ENCODE assay signal across 17 cellular contexts in genomic region chr12:55036326-55036725, GRCh38. TPM values are rescaled to one million over a fixed set of nuclear protein-coding genes. Genes with fewer than 3 reads are reported as not detected.
A peak's percentile ranks its signal among the peaks of the same experiment; 100 is the strongest.
DNase-seq lines count a peak whose midpoint lies in the region; ATAC-seq and TF ChIP-seq lines count a peak whose summit lies in the region.
"Had no signal": no experiment of that assay in that cellular context is flagged by ENCODE, and none has a peak within 500 bp of the region (broad histone marks: within the 10 kb centered on the region; RNA-seq: fewer than 3 reads in every experiment).

No MANE protein-coding gene starts in this region.

- no peaks in the 10 kb centered on the region for H3K27me3 Mint-ChIP-seq in activated T-cell treated with anti-CD3 and anti-CD28 coated beads, Interleukin-2, amount 50 U/mL, for 24 hours
- H3K27me3 Mint-ChIP-seq in activated CD8-positive, alpha-beta T cell treated with anti-CD3 and anti-CD28 coated beads for 36 hours, result no peaks in the 10 kb centered on the region
- peaks cover 10 to 13% of the 10 kb centered on the region in 2 donors for H3K27me3 Mint-ChIP-seq in natural killer cell treated with Interleukin-12 subunit alpha and Interleukin-12 subunit beta and Interleukin-15 and Interleukin-18, amount 100 ng/mL, for 72 hours

- CTCF ChIA-PET in activated CD8-positive, alpha-beta T cell treated with anti-CD3 and anti-CD28 coated beads for 36 hours (lab: Charles Lee), result interaction anchor here (1.1 to 2.1 kb wide), 3 partner anchors 32 to 42 kb away, joined by 4 to 9 read pairs (median 6); no protein-coding TSS in a partner anchor

- H3K4me3 Mint-ChIP-seq in activated T-cell treated with anti-CD3 and anti-CD28 coated beads, Interleukin-2, amount 50 U/mL, for 24 hours, result peak overlapping the region; percentile 15
- peak overlapping the region; percentile 16 for H3K4me3 Mint-ChIP-seq in activated CD8-positive, alpha-beta T cell treated with anti-CD3 and anti-CD28 coated beads for 36 hours
- H3K4me3 Mint-ChIP-seq in natural killer cell treated with Interleukin-12 subunit alpha and Interleukin-12 subunit beta and Interleukin-15 and Interleukin-18, amount 100 ng/mL, for 72 hours, result peak overlapping the region; percentile 55

- ATAC-seq in activated CD8-positive, alpha-beta T cell treated with anti-CD3 and anti-CD28 coated beads for 36 hours, result no peak
- no peak for ATAC-seq in natural killer cell treated with Interleukin-12 subunit alpha and Interleukin-12 subunit beta and Interleukin-15 and Interleukin-18, amount 100 ng/mL, for 72 hours
- ATAC-seq in HG03175 (IDR thresholded peaks at IDR 0.05; ENCODE audit: unreplicated experiment) (no peak), Right ventricle myocardium superior (ENCODE audit: poor library complexity) (no peak)
- ATAC-seq: gastrocnemius medialis, Panc1 had no signal

- POLR2A ChIA-PET in activated CD8-positive, alpha-beta T cell treated with anti-CD3 and anti-CD28 coated beads for 36 hours (lab: Charles Lee), result no interaction called here

- no peak for DNase-seq in activated T-cell treated with anti-CD3 and anti-CD28 coated beads, Interleukin-2, amount 50 U/mL, for 24 hours
- DNase-seq in activated T-cell treated with anti-CD3 and anti-CD28 coated beads, Interleukin-2, amount 50 U/mL, for 1 hour, result no peak
- peak; percentile 26 for DNase-seq in NAMALWA (ENCODE audit: low spot score)
- no peak for DNase-seq in activated CD8-positive, alpha-beta T cell treated with anti-CD3 and anti-CD28 coated beads for 36 hours
- DNase-seq in natural killer cell treated with Interleukin-12 subunit alpha and Interleukin-12 subunit beta and Interleukin-15 and Interleukin-18, amount 100 ng/mL, for 72 hours (ENCODE audit: low spot score), result no peak
- DNase-seq in kidney tubule cell (ENCODE audit: low spot score), result no peak
- DNase-seq in Right ventricle myocardium superior, result no peak
- DNase-seq: activated CD4-positive, alpha-beta T cell treated with anti-CD3 and anti-CD28 coated beads for 1 hour; cortex of kidney; DMS153; gastrocnemius medialis; NCI-H187 treated with DMSO at 0.1 percent for 48 hours; NCI-H446 treated with DMSO at 0.1 percent for 48 hours had no signal

- no peak for TF ChIP-seq CTCF in activated CD8-positive, alpha-beta T cell treated with anti-CD3 and anti-CD28 coated beads for 36 hours (IDR thresholded peaks at IDR 0.05)

- peak overlapping the region; percentile 70 for H3K27ac Mint-ChIP-seq in activated T-cell treated with anti-CD3 and anti-CD28 coated beads, Interleukin-2, amount 50 U/mL, for 24 hours
- peak overlapping the region; percentile 10 for H3K27ac Mint-ChIP-seq in activated CD8-positive, alpha-beta T cell treated with anti-CD3 and anti-CD28 coated beads for 36 hours
- H3K27ac Mint-ChIP-seq in natural killer cell treated with Interleukin-12 subunit alpha and Interleukin-12 subunit beta and Interleukin-15 and Interleukin-18, amount 100 ng/mL, for 72 hours, result peak overlapping the region in 1 of 2 donors; percentile 4

- no peaks in the 10 kb centered on the region for H3K36me3 Mint-ChIP-seq in activated T-cell treated with anti-CD3 and anti-CD28 coated beads, Interleukin-2, amount 50 U/mL, for 24 hours (ENCODE audit: low read depth)
- H3K36me3 Mint-ChIP-seq in activated CD8-positive, alpha-beta T cell treated with anti-CD3 and anti-CD28 coated beads for 36 hours (ENCODE audit: low read depth), result no peaks in the 10 kb centered on the region
- no peaks in the 10 kb centered on the region for H3K36me3 Mint-ChIP-seq in natural killer cell treated with Interleukin-12 subunit alpha and Interleukin-12 subunit beta and Interleukin-15 and Interleukin-18, amount 100 ng/mL, for 72 hours

- H3K9me3 Mint-ChIP-seq in activated T-cell treated with anti-CD3 and anti-CD28 coated beads, Interleukin-2, amount 50 U/mL, for 24 hours, result no peaks in the 10 kb centered on the region
- no peaks in the 10 kb centered on the region for H3K9me3 Mint-ChIP-seq in activated CD8-positive, alpha-beta T cell treated with anti-CD3 and anti-CD28 coated beads for 36 hours
- no peaks in the 10 kb centered on the region for H3K9me3 Mint-ChIP-seq in natural killer cell treated with Interleukin-12 subunit alpha and Interleukin-12 subunit beta and Interleukin-15 and Interleukin-18, amount 100 ng/mL, for 72 hours

- H3K4me1 Mint-ChIP-seq in activated T-cell treated with anti-CD3 and anti-CD28 coated beads, Interleukin-2, amount 50 U/mL, for 24 hours (ENCODE audit: low read depth), result peaks cover 39% of the 10 kb centered on the region
- peaks cover 39% of the 10 kb centered on the region for H3K4me1 Mint-ChIP-seq in activated CD8-positive, alpha-beta T cell treated with anti-CD3 and anti-CD28 coated beads for 36 hours (ENCODE audit: low read depth)
- peaks cover 23 to 25% of the 10 kb centered on the region in 2 donors for H3K4me1 Mint-ChIP-seq in natural killer cell treated with Interleukin-12 subunit alpha and Interleukin-12 subunit beta and Interleukin-15 and Interleukin-18, amount 100 ng/mL, for 72 hours (ENCODE audit: low read depth in 2 of 2)

- intact Hi-C loops in activated CD8-positive, alpha-beta T cell treated with anti-CD3 and anti-CD28 coated beads for 36 hours (cut with micrococcal nuclease), result no loop called here
- intact Hi-C loops in Right ventricle myocardium superior (cut with DNase I), result no loop called here

RNA-seq across cellular contexts. Expression of gene NEUROD4, which starts 16.6 kb away (rescaled TPM):
- not detected for total RNA-seq in activated CD8-positive, alpha-beta T cell treated with anti-CD3 and anti-CD28 coated beads for 36 hours
- not detected for total RNA-seq in natural killer cell treated with Interleukin-12 subunit alpha and Interleukin-12 subunit beta and Interleukin-15 and Interleukin-18, amount 100 ng/mL, for 72 hours
- total RNA-seq in Right ventricle myocardium superior, result not detected
- total RNA-seq: gastrocnemius medialis, liver, pulmonary artery endothelial cell had no signal

RNA-seq across cellular contexts. Expression of gene TESPA1, which starts 51.8 kb away (rescaled TPM):
- 100 to 1,000 TPM; 107 to 112 TPM for total RNA-seq in activated CD8-positive, alpha-beta T cell treated with anti-CD3 and anti-CD28 coated beads for 36 hours
- total RNA-seq in natural killer cell treated with Interleukin-12 subunit alpha and Interleukin-12 subunit beta and Interleukin-15 and Interleukin-18, amount 100 ng/mL, for 72 hours, result 10 to 100 TPM; 45.9 to 67.2 TPM
- 0.59 TPM for total RNA-seq in Right ventricle myocardium superior
- total RNA-seq: pulmonary artery endothelial cell had no signal

Comparison
In these comparisons a context has a peak if more than half of its experiments do, and no peak if none do; other contexts are left out.
1. RNA of gene TESPA1, which starts 51.8 kb away (total RNA-seq): 107 to 112 TPM in activated CD8-positive, alpha-beta T cell treated with anti-CD3 and anti-CD28 coated beads for 36 hours and 45.9 to 67.2 TPM in natural killer cell treated with Interleukin-12 subunit alpha and Interleukin-12 subunit beta and Interleukin-15 and Interleukin-18, amount 100 ng/mL, for 72 hours; 0.59 TPM in Right ventricle myocardium superior (single experiment); every median in the first group is over 10 times any median in the second.
2. Peak in every context shown above with its lines, with median percentiles within 50 percentile points of each other: H3K4me3 Mint-ChIP-seq.